In the genomic region with DNA sequence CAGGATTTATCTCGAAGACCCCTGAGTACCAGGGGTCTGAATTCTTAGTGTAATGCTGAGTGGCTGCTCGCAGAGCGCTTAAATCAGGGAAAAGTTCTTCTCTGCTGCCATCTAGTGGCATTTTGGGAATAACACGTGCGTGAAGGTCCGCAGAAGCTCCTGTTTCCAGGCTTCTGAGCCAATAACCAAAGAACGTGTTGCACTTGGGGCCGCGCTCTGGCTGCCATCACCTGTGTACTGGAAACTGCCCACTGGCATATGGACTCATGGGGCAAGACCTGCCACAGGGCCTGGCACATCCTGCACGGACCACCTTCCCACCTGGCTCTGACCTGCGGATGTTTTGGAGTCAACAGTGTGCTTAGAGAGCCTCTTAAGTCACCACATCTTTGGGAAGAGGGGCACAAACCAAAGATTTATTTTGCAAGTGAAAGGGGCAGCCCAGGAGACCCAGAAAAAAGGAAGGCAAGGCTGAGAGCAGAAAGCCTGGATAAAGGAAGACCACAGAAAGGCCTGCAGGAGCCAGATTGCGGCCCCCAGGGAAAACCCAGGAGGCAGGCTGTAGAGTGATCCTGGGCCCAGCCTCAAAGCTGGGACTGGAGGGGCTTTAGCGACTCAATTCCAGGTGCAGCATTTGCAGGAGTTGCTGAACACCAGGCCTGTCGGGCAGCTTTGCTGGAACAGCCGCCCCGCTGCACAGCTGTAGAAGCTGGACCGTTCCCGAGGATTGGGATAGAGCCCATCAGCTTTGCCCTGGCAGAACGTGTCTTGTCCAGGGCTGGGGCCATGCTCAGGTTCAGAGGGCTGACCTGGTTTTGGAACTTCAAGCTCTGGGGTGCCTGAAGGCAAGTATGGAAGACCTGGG, we compare ENCODE assay signal across 8 cellular contexts. TPM values are rescaled to one million over a fixed set of nuclear protein-coding genes. Genes with fewer than 3 reads are reported as not detected.
DNase-seq lines count a peak whose midpoint lies in the region; ATAC-seq lines count a peak whose summit lies in the region.

No MANE protein-coding gene starts in this region.

- no peaks in the 10 kb centered on the region for H3K36me3 ChIP-seq in BLaER1 treated with 17β-estradiol and CSF1 and Interleukin-3, amounts not matched to agents 10 nM and 100 nM

- ATAC-seq in HG02642 (IDR thresholded peaks at IDR 0.05; ENCODE audit: poor library complexity, unreplicated experiment) (peak; percentile 51), memory B cell (ENCODE audit: low read depth) (peak; percentile 65), GM21381 (IDR thresholded peaks at IDR 0.05; ENCODE audit: unreplicated experiment) (no peak)
- peak; percentile 47 for ATAC-seq in effector memory CD8-positive, alpha-beta T cell (replicated peaks)

- no peaks in the 10 kb centered on the region for H3K9me3 ChIP-seq in BLaER1 treated with 17β-estradiol and CSF1 and Interleukin-3, amounts not matched to agents 10 nM and 100 nM (replicated peaks in 1 of 11)

- no peak overlapping the region for H3K27ac Mint-ChIP-seq in activated CD4-positive, alpha-beta memory T cell treated with anti-CD3 and anti-CD28 coated beads, Interleukin-2, amount 10 ng/mL, durations not matched to agents 7 days and 5 days
- no peak overlapping the region for H3K27ac Mint-ChIP-seq in effector memory CD8-positive, alpha-beta T cell
- no peak overlapping the region for H3K27ac Mint-ChIP-seq in memory B cell

- no peaks in the 10 kb centered on the region for H3K36me3 Mint-ChIP-seq in activated CD4-positive, alpha-beta memory T cell treated with anti-CD3 and anti-CD28 coated beads, Interleukin-2, amount 10 ng/mL, durations not matched to agents 7 days and 5 days (ENCODE audit: low read depth)
- H3K36me3 Mint-ChIP-seq in effector memory CD8-positive, alpha-beta T cell (ENCODE audit: insufficient read depth), result peaks cover 3% of the 10 kb centered on the region
- H3K36me3 Mint-ChIP-seq in memory B cell, result no peaks in the 10 kb centered on the region

- peaks cover 39 to 62% (median 49%) of the 10 kb centered on the region in 10 experiments for H3K4me1 ChIP-seq in BLaER1 treated with 17β-estradiol and CSF1 and Interleukin-3, amounts not matched to agents 10 nM and 100 nM

- H3K27me3 Mint-ChIP-seq in activated CD4-positive, alpha-beta memory T cell treated with anti-CD3 and anti-CD28 coated beads, Interleukin-2, amount 10 ng/mL, durations not matched to agents 7 days and 5 days, result peaks cover 16% of the 10 kb centered on the region
- H3K27me3 Mint-ChIP-seq in effector memory CD8-positive, alpha-beta T cell, result peaks cover 26 to 47% of the 10 kb centered on the region in 2 donors
- H3K27me3 Mint-ChIP-seq in memory B cell, result peaks cover 7% of the 10 kb centered on the region

- no peak overlapping the region for H3K4me3 Mint-ChIP-seq in activated CD4-positive, alpha-beta memory T cell treated with anti-CD3 and anti-CD28 coated beads, Interleukin-2, amount 10 ng/mL, durations not matched to agents 7 days and 5 days
- H3K4me3 Mint-ChIP-seq in effector memory CD8-positive, alpha-beta T cell, result no peak overlapping the region
- no peak overlapping the region for H3K4me3 Mint-ChIP-seq in memory B cell

- POLR2A ChIA-PET in activated CD4-positive, alpha-beta memory T cell treated with anti-CD3 and anti-CD28 coated beads, Interleukin-2, amount 10 ng/mL, durations not matched to agents 7 days and 5 days (lab: Charles Lee), result interaction anchor here (1.1 kb wide), 2 partner anchors 21 to 175 kb away, joined by 3 to 4 read pairs; no protein-coding TSS in a partner anchor

- H4K20me1 ChIP-seq in BLaER1 treated with 17β-estradiol and CSF1 and Interleukin-3, amounts not matched to agents 10 nM and 100 nM, result peaks cover 0 to 9% (median 0%) of the 10 kb centered on the region in 11 experiments; a peak in 1 of 22 replicates

- H3K4me3 ChIP-seq in BLaER1 treated with 17β-estradiol and CSF1 and Interleukin-3, amounts not matched to agents 10 nM and 100 nM, result peak overlapping the region in 1 of 10 experiments; percentile 3; a peak in 1 of 20 replicates

- peak overlapping the region in 6 of 11 experiments; percentile 29 to 64 (median 52); a peak in 11 of 22 replicates for H3K27ac ChIP-seq in BLaER1 treated with 17β-estradiol and CSF1 and Interleukin-3, amounts not matched to agents 10 nM and 100 nM

- H3K27me3 ChIP-seq in BLaER1 treated with 17β-estradiol and CSF1 and Interleukin-3, amounts not matched to agents 10 nM and 100 nM, result 0 out of 22 replicates have a peak, but pooled peaks cover 0 to 8% (median 0%) of the 10 kb centered on the region in 11 experiments

- DNase-seq in NCI-H774 (lab: John Stamatoyannopoulos, UW) (peak; percentile 20), memory B cell (ENCODE audit: low spot score in 2 of 2) (peak; percentile 55 to 62)
- peak; percentile 55 for DNase-seq in activated CD4-positive, alpha-beta memory T cell treated with anti-CD3 and anti-CD28 coated beads, Interleukin-2, amount 10 ng/mL, durations not matched to agents 7 days and 5 days
- peak; percentile 40 to 62 (median 51) for DNase-seq in effector memory CD8-positive, alpha-beta T cell
- DNase-seq in stimulated activated CD8-positive, alpha-beta memory T cell treated with anti-CD3 and anti-CD28 coated beads, Interleukin-4, amount 100 ng/mL, for 1 hour (ENCODE audit: low read depth in 2 of 2, low spot score in 1 of 2), result peak; percentile 20 to 28

- peak overlapping the region; percentile 64 to 93 (median 82) for H3K4me2 ChIP-seq in BLaER1 treated with 17β-estradiol and CSF1 and Interleukin-3, amounts not matched to agents 10 nM and 100 nM

- peak overlapping the region in 6 of 11 experiments; percentile 32 to 63 (median 42); a peak in 11 of 22 replicates for H3K9ac ChIP-seq in BLaER1 treated with 17β-estradiol and CSF1 and Interleukin-3, amounts not matched to agents 10 nM and 100 nM

- H3K9me3 Mint-ChIP-seq in activated CD4-positive, alpha-beta memory T cell treated with anti-CD3 and anti-CD28 coated beads, Interleukin-2, amount 10 ng/mL, durations not matched to agents 7 days and 5 days, result no peaks in the 10 kb centered on the region
- no peaks in the 10 kb centered on the region for H3K9me3 Mint-ChIP-seq in effector memory CD8-positive, alpha-beta T cell
- no peaks in the 10 kb centered on the region for H3K9me3 Mint-ChIP-seq in memory B cell

- CTCF ChIA-PET in activated CD4-positive, alpha-beta memory T cell treated with anti-CD3 and anti-CD28 coated beads, Interleukin-2, amount 10 ng/mL, durations not matched to agents 7 days and 5 days (lab: Charles Lee), result interaction anchor here (0.6 to 5.9 kb wide), 24 partner anchors 9 to 946 kb away, joined by 3 to 105 read pairs (median 4); partner anchors contain the start of genes CHI3L1 and MYOG

- H3K4me1 Mint-ChIP-seq in activated CD4-positive, alpha-beta memory T cell treated with anti-CD3 and anti-CD28 coated beads, Interleukin-2, amount 10 ng/mL, durations not matched to agents 7 days and 5 days, result no peaks in the 10 kb centered on the region
- H3K4me1 Mint-ChIP-seq in effector memory CD8-positive, alpha-beta T cell (ENCODE audit: low read depth in 2 of 2), result peaks cover 6 to 8% of the 10 kb centered on the region in 2 donors
- peaks cover 7% of the 10 kb centered on the region for H3K4me1 Mint-ChIP-seq in memory B cell

RNA-seq across cellular contexts. Expression of gene CHIT1, which starts 13.0 kb away (rescaled TPM):
- under 1 TPM; 0.15 to 0.55 TPM for total RNA-seq in activated CD4-positive, alpha-beta memory T cell treated with anti-CD3 and anti-CD28 coated beads, Interleukin-2, amount 10 ng/mL, durations not matched to agents 7 days and 5 days

RNA-seq across cellular contexts. Expression of gene CHI3L1, which starts 30.0 kb away (rescaled TPM):
- total RNA-seq in activated CD4-positive, alpha-beta memory T cell treated with anti-CD3 and anti-CD28 coated beads, Interleukin-2, amount 10 ng/mL, durations not matched to agents 7 days and 5 days, result not detected

RNA-seq across cellular contexts. Expression of gene MYBPH, which starts 40.9 kb away (rescaled TPM):
- total RNA-seq in activated CD4-positive, alpha-beta memory T cell treated with anti-CD3 and anti-CD28 coated beads, Interleukin-2, amount 10 ng/mL, durations not matched to agents 7 days and 5 days, result not detected
